In genomic region chr2:240194341-240194762, GRCh38 we compare ENCODE assay signal across 15 cellular contexts. TPM values are rescaled to one million over a fixed set of nuclear protein-coding genes. Genes with fewer than 3 reads are reported as not detected.
DNase-seq lines count a peak whose midpoint lies in the region; ATAC-seq and TF ChIP-seq lines count a peak whose summit lies in the region.
"Not testable (repeated sequence)": the region's sequence is repeated elsewhere in the genome, so short reads cannot be mapped to it uniquely, and the experiment has no call there.
"Had no signal": no experiment of that assay in that cellular context is flagged by ENCODE, and none has a peak within 500 bp of the region (broad histone marks: within the 10 kb centered on the region; RNA-seq: fewer than 3 reads in every experiment).

No MANE protein-coding gene starts in this region.

- not testable (repeated sequence) for H3K9me3 Mint-ChIP-seq in nephron progenitor cell

- TF ChIP-seq POLR2A in body of pancreas (IDR thresholded peaks at IDR 0.05); gastrocnemius medialis (IDR thresholded peaks at IDR 0.05): not testable (repeated sequence)

- not testable (repeated sequence) for H3K27me3 ChIP-seq in H7 (ENCODE audit: control insufficient read depth, insufficient read depth, low read length); body of pancreas; gastrocnemius medialis

- not testable (repeated sequence) for H3K9me3 ChIP-seq in body of pancreas, gastrocnemius medialis

- peak; percentile 67 for DNase-seq in H7
- peak; percentile 91 for DNase-seq in NCI-H82 (lab: John Stamatoyannopoulos, UW)
- DNase-seq in body of pancreas, result peak in 1 of 4 donors; percentile 17
- DNase-seq in fibroblast of gingiva (ENCODE audit: low read depth), result peak; percentile 16
- DNase-seq in iris pigment epithelial cell (ENCODE audit: low read depth), result peak; percentile 28
- peak; percentile 29 for DNase-seq in nephron progenitor cell
- peak in 1 of 2 donors; percentile 63 for DNase-seq in gastrocnemius medialis

- WGBS in body of pancreas, 2 donors, result 23% methylated on average over 10 of the region's 10 CpGs

- H3K36me3 Mint-ChIP-seq in nephron progenitor cell (ENCODE audit: low read depth), result not testable (repeated sequence)

- peak; percentile 39 for TF ChIP-seq CTCF in 22Rv1 (IDR thresholded peaks at IDR 0.05)
- peak in 2 of 7 experiments; percentile 14 to 26 for TF ChIP-seq CTCF in body of pancreas (IDR thresholded peaks at IDR 0.05)
- TF ChIP-seq CTCF in nephron progenitor cell (IDR thresholded peaks at IDR 0.05), result not testable (repeated sequence)
- TF ChIP-seq CTCF in gastrocnemius medialis (IDR thresholded peaks at IDR 0.05 in 4 of 5, conservative IDR thresholded peaks at IDR 0.05 in 1 of 5), result peak in 1 of 5 experiments; percentile 15

- peak; percentile 40 for ATAC-seq in body of pancreas
- ATAC-seq in gastrocnemius medialis, result peak; percentile 61 to 73

- H3K4me3 Mint-ChIP-seq in nephron progenitor cell, result peak overlapping the region; percentile 3

- H3K27me3 Mint-ChIP-seq in nephron progenitor cell (ENCODE audit: low read depth, poor library complexity), result peaks cover 18% of the 10 kb centered on the region

- not testable (repeated sequence) for H3K4me1 ChIP-seq in body of pancreas
- peaks cover 16 to 27% of the 10 kb centered on the region in 2 donors for H3K4me1 ChIP-seq in gastrocnemius medialis

- H3K4me3 ChIP-seq in H7 (ENCODE audit: insufficient read depth, low read depth, low read length); body of pancreas; gastrocnemius medialis: not testable (repeated sequence)

- peaks cover 33% of the 10 kb centered on the region for H3K4me1 Mint-ChIP-seq in nephron progenitor cell

- intact Hi-C loops in body of pancreas (cut with DNase I), result not testable (repeated sequence)
- intact Hi-C loops in gastrocnemius medialis (cut with DNase I; ENCODE audit: low total_unique reads), result loop anchor here (2.0 to 5.0 kb wide), 2 partner anchors 42 to 176 kb away; no protein-coding TSS in a partner anchor

- not testable (repeated sequence) for H3K27ac ChIP-seq in 22Rv1, body of pancreas
- H3K27ac ChIP-seq in gastrocnemius medialis, result peak overlapping the region; percentile 57 to 80 (median 68)

- H3K36me3 ChIP-seq in H7 (replicated peaks; ENCODE audit: control insufficient read depth, insufficient read depth, low read length); body of pancreas (replicated peaks in 1 of 2; ENCODE audit: insufficient read depth in 1 of 2, low read depth in 2 of 2); gastrocnemius medialis: not testable (repeated sequence)

- in situ Hi-C loops in gastrocnemius medialis (cut with MboI; ENCODE audit: low sequenced_read_pairs in 4 of 4), result not testable (repeated sequence)

- peak overlapping the region; percentile 71 for H3K27ac Mint-ChIP-seq in nephron progenitor cell

RNA-seq across cellular contexts. Expression of gene OTOS, which starts 53.9 kb away (rescaled TPM):
- total RNA-seq in H7 (2014; rRNA removed; shearing (Covaris generic)), result not detected in 2 replicates
- total RNA-seq in body of pancreas (not detected), gastrocnemius medialis (not detected)
- total RNA-seq: activated CD4-positive, alpha-beta T cell treated with anti-CD3 and anti-CD28 coated beads, Interleukin-2, amount 10 ng/mL, durations not matched to agents 24 days and 14 days; activated CD8-positive, alpha-beta memory T cell treated with anti-CD3 and anti-CD28 coated beads, Interleukin-2, amount 10 ng/mL, durations not matched to agents 7 days and 5 days; activated naive CD4-positive, alpha-beta T cell treated with anti-CD3 and anti-CD28 coated beads, Interleukin-2, amount 50 U/mL, for 72 hours; activated T-helper 1 cell treated with anti-CD3 and anti-CD28 coated beads, Interleukin-12 subunit alpha, Interleukin-12 subunit beta, Interleukin-2, Interleukin-4 antibody, amounts not matched to agents 30 ng/mL and 10 ng/mL and 1 ng/mL, durations not matched to agents 14 hours and 24 hours and 36 hours; lower lobe of right lung; SJCRH30; tibial nerve had no signal

RNA-seq across cellular contexts. Expression of gene COPS9, which starts 58.2 kb away (rescaled TPM):
- 187 and 204 TPM in 2 replicates for total RNA-seq in H7 (2014; rRNA removed; shearing (Covaris generic))
- total RNA-seq in body of pancreas, result 100 to 1,000 TPM; 170 to 184 TPM
- 100 to 1,000 TPM; 163 to 219 (median 193) TPM for total RNA-seq in gastrocnemius medialis
